ENCODE assay signal across 8 cellular contexts in genomic region chr6:30060982-30061765, GRCh38. TPM values are rescaled to one million over a fixed set of nuclear protein-coding genes. Genes with fewer than 3 reads are reported as not detected.
DNase-seq lines count a peak whose midpoint lies in the region; ATAC-seq and TF ChIP-seq lines count a peak whose summit lies in the region.

Gene POLR1H (plus strand): TSS chr6:30061265. CDS start chr6:30061525, 260 bp downstream.

- peak within 1 kb of the TSS; percentile 83 to 85 for H3K4me3 ChIP-seq in testis

- intact Hi-C loops in testis (cut with DNase I; ENCODE audit: low total_unique reads): no loop called here

- H3K4me3 Mint-ChIP-seq in activated naive CD8-positive, alpha-beta T cell: peak within 1 kb of the TSS; percentile 99

- peak within 1 kb of the TSS; percentile 96 for H3K27ac Mint-ChIP-seq in activated naive CD8-positive, alpha-beta T cell

- H3K27me3 Mint-ChIP-seq in activated naive CD8-positive, alpha-beta T cell: no peaks in the 10 kb centered on the region

- DNase-seq in GM04504 (ENCODE audit: low read depth): peak; percentile 92
- peak; percentile 98 for DNase-seq in NCI-H1105 (lab: John Stamatoyannopoulos, UW)
- DNase-seq in SKM-1 treated with dmso at 0.1 percent for 144 hours (lab: John Stamatoyannopoulos, UW; ENCODE audit: unreplicated experiment): peak; percentile 84
- DNase-seq in glomerular endothelial cell (ENCODE audit: extremely low read depth, low read depth, low spot score): peak; percentile 88
- DNase-seq in omental fat pad (ENCODE audit: low spot score): peak; percentile 51
- DNase-seq in testis: peak; percentile 96

- peak; percentile 76 for TF ChIP-seq POLR2A in testis (IDR thresholded peaks at IDR 0.05)

- peaks cover 13% of the 10 kb centered on the region for H3K36me3 Mint-ChIP-seq in activated naive CD8-positive, alpha-beta T cell

- H3K27me3 ChIP-seq in testis: no peaks in the 10 kb centered on the region

- H3K36me3 ChIP-seq in testis (ENCODE audit: low read depth, missing control alignments): no peaks in the 10 kb centered on the region

- peaks cover 17% of the 10 kb centered on the region for H3K4me1 ChIP-seq in testis

- H3K27ac ChIP-seq in testis: peak within 1 kb of the TSS; percentile 92 to 93

- peak; percentile 90 for ATAC-seq in HG02588 (IDR thresholded peaks at IDR 0.05; ENCODE audit: unreplicated experiment)
- ATAC-seq in omental fat pad (ENCODE audit: low FRiP score): peak; percentile 97

- H3K9me3 Mint-ChIP-seq in activated naive CD8-positive, alpha-beta T cell (ENCODE audit: low read depth): no peaks in the 10 kb centered on the region

- TF ChIP-seq CTCF in omental fat pad (IDR thresholded peaks at IDR 0.05) (no peak), testis (IDR thresholded peaks at IDR 0.05) (peak in 1 of 3 experiments; percentile 31)

- H3K9me3 ChIP-seq in testis: no peaks in the 10 kb centered on the region

- 0% methylated on average over 44 to 50 of the region's 50 CpGs for WGBS in testis, 2 donors

- H3K4me1 Mint-ChIP-seq in activated naive CD8-positive, alpha-beta T cell (ENCODE audit: low read depth): peaks cover 54% of the 10 kb centered on the region

RNA-seq across cellular contexts. Expression of gene POLR1H, which starts in this region (rescaled TPM):
- total RNA-seq in glomerular endothelial cell (19.2 and 26.4 TPM in 2 replicates), omental fat pad (10 to 100 TPM; 22.5 to 39.2 (median 24.9) TPM), testis (10 to 100 TPM; 29.4 to 33.7 TPM)
- 56.8 TPM for polyA plus RNA-seq in testis (ENCODE audit: insufficient read depth, low read depth, low replicate concordance)

Comparison
In these comparisons a context has a peak if more than half of its experiments do, and no peak if none do; other contexts are left out.
1. Peak in every context shown above with its lines: DNase-seq, ATAC-seq, H3K4me3 ChIP-seq and H3K27ac ChIP-seq.